In genomic region chr5:141529873-141530272, GRCh38 we compare ENCODE assay signal across 13 cellular contexts. TPM values are rescaled to one million over a fixed set of nuclear protein-coding genes. Genes with fewer than 3 reads are reported as not detected.
DNase-seq lines count a peak whose midpoint lies in the region; ATAC-seq and TF ChIP-seq lines count a peak whose summit lies in the region.
"Had no signal": no experiment of that assay in that cellular context is flagged by ENCODE, and none has a peak within 500 bp of the region (broad histone marks: within the 10 kb centered on the region; RNA-seq: fewer than 3 reads in every experiment).

No MANE protein-coding gene starts in this region.

- TF ChIP-seq CTCF in psoas muscle (IDR thresholded peaks at IDR 0.05): no peak

- no peak for TF ChIP-seq EP300 in Ishikawa (IDR thresholded peaks at IDR 0.05; ENCODE audit: borderline replicate concordance)

- H3K27ac ChIP-seq in psoas muscle: peak overlapping the region; percentile 77

- H3K4me3 ChIP-seq in psoas muscle: no peak overlapping the region

- 93 to 95% (median 94%) methylated on average over 7 of the region's 7 CpGs for WGBS in psoas muscle, 3 donors

- H3K4me1 Mint-ChIP-seq in stimulated activated naive CD8-positive, alpha-beta T cell treated with anti-CD3 and anti-CD28 coated beads, Interleukin-15, amount 100 ng/mL, for 72 hours: peaks cover 13% of the 10 kb centered on the region

- H3K27me3 Mint-ChIP-seq in stimulated activated naive CD8-positive, alpha-beta T cell treated with anti-CD3 and anti-CD28 coated beads, Interleukin-15, amount 100 ng/mL, for 72 hours: no peaks in the 10 kb centered on the region
- H3K27me3 Mint-ChIP-seq: progenitor cell of endocrine pancreas had no signal

- ATAC-seq in GM18502 (IDR thresholded peaks at IDR 0.05; ENCODE audit: poor library complexity, unreplicated experiment): peak; percentile 50
- ATAC-seq in GM21526 (IDR thresholded peaks at IDR 0.05; ENCODE audit: low FRiP score, unreplicated experiment): peak; percentile 69
- no peak for ATAC-seq in psoas muscle
- ATAC-seq in stimulated activated naive CD8-positive, alpha-beta T cell treated with anti-CD3 and anti-CD28 coated beads, Interleukin-15, amount 100 ng/mL, for 72 hours: no peak
- ATAC-seq: left colon had no signal

- peaks cover 17% of the 10 kb centered on the region for H3K4me1 ChIP-seq in psoas muscle

- intact Hi-C loops in psoas muscle (cut with DNase I): no loop called here

- H3K27me3 ChIP-seq in psoas muscle (ENCODE audit: insufficient read depth in 3 of 3, low read length in 2 of 3): no peaks in the 10 kb centered on the region

- H3K4me3 Mint-ChIP-seq in stimulated activated naive CD8-positive, alpha-beta T cell treated with anti-CD3 and anti-CD28 coated beads, Interleukin-15, amount 100 ng/mL, for 72 hours: no peak overlapping the region

- TF ChIP-seq RAD21 in Ishikawa (IDR thresholded peaks at IDR 0.05; ENCODE audit: low read depth): no peak

- H3K36me3 ChIP-seq in psoas muscle (ENCODE audit: insufficient read depth in 1 of 2, low read depth in 1 of 2): peaks cover 8 to 89% of the 10 kb centered on the region in 2 donors

- DNase-seq in psoas muscle: no peak
- DNase-seq in stimulated activated naive CD8-positive, alpha-beta T cell treated with anti-CD3 and anti-CD28 coated beads, Interleukin-15, amount 100 ng/mL, for 72 hours: no peak
- no peak for DNase-seq in hippocampal formation (lab: John Stamatoyannopoulos, UW)
- DNase-seq in NOMO-1 treated with DMSO at 0.1 percent for 48 hours (lab: John Stamatoyannopoulos, UW; ENCODE audit: unreplicated experiment): no peak
- DNase-seq in effector CD8-positive, alpha-beta T cell (lab: John Stamatoyannopoulos, UW): no peak
- DNase-seq: central memory CD4-positive, alpha-beta T cell; H7; left colon; NCI-H1930 had no signal

- H3K27ac Mint-ChIP-seq in stimulated activated naive CD8-positive, alpha-beta T cell treated with anti-CD3 and anti-CD28 coated beads, Interleukin-15, amount 100 ng/mL, for 72 hours: no peak overlapping the region
- H3K27ac Mint-ChIP-seq: progenitor cell of endocrine pancreas had no signal

- H3K9me3 Mint-ChIP-seq in stimulated activated naive CD8-positive, alpha-beta T cell treated with anti-CD3 and anti-CD28 coated beads, Interleukin-15, amount 100 ng/mL, for 72 hours: no peaks in the 10 kb centered on the region

- no peaks in the 10 kb centered on the region for H3K9me3 ChIP-seq in psoas muscle

TF ChIP-seq in Ishikawa, 13 proteins besides CTCF, POLR2A, EP300 and RAD21:
- TF ChIP-seq TCF12 (IDR thresholded peaks at IDR 0.05; ENCODE audit: low read depth): peak; percentile 69; the same call in 1 of the 2 replicates
- TF ChIP-seq EGR1 (IDR thresholded peaks at IDR 0.05): no peak
- TF ChIP-seq MAX (IDR thresholded peaks at IDR 0.05): no peak
- TF ChIP-seq TAF1 (IDR thresholded peaks at IDR 0.05; ENCODE audit: low read depth): no peak

RNA-seq across cellular contexts. Expression of gene PCDHGC5, which starts 41.0 kb away (rescaled TPM):
- 1 to 10 TPM in 1 of 4 donors, under 1 TPM in 3; 0.49 to 1.2 (median 0.65) TPM for total RNA-seq in psoas muscle
- under 1 TPM in 2 of 3 donors, not detected in 1; 0.08 to 0.95 TPM for polyA plus RNA-seq in psoas muscle

RNA-seq across cellular contexts. Expression of gene PCDHGC4, which starts 45.0 kb away (rescaled TPM):
- 1 to 10 TPM in 1 of 4 donors, under 1 TPM in 3; 0.36 to 1.2 (median 0.65) TPM for total RNA-seq in psoas muscle
- polyA plus RNA-seq in psoas muscle: under 1 TPM in 2 of 3 donors, not detected in 1; 0.06 to 0.18 TPM

RNA-seq across cellular contexts. Expression of gene PCDHGC3, which starts 54.1 kb away (rescaled TPM):
- 10 to 100 TPM in 3 of 4 donors, 1 to 10 TPM in 1; 7.3 to 25.2 (median 14.2) TPM for total RNA-seq in psoas muscle
- polyA plus RNA-seq in psoas muscle: 10 to 100 TPM in 1 of 3 donors, 1 to 10 TPM in 2; 8.6 to 22.3 (median 9.0) TPM

Comparison
In these comparisons a context has a peak if more than half of its experiments do, and no peak if none do; other contexts are left out.
1. ATAC-seq: peak in GM18502 (single experiment) and GM21526 (single experiment); none in psoas muscle (0 of 4) and stimulated activated naive CD8-positive, alpha-beta T cell treated with anti-CD3 and anti-CD28 coated beads, Interleukin-15, amount 100 ng/mL, for 72 hours (single experiment).